In genomic region chr1:149390931-149391330, GRCh38 we compare ENCODE assay signal across 8 cellular contexts.
DNase-seq lines count a peak whose midpoint lies in the region; ATAC-seq, FAIRE-seq and TF ChIP-seq lines count a peak whose summit lies in the region.
"Not testable (repeated sequence)": the region's sequence is repeated elsewhere in the genome, so short reads cannot be mapped to it uniquely, and the experiment has no call there.

No MANE protein-coding gene starts in this region.

- not testable (repeated sequence) for H3K79me2 ChIP-seq in GM12878 (ENCODE audit: control insufficient read depth, insufficient read depth, low read length)

- no CpG with 5 or more reads among the region's 43 CpGs for WGBS in GM12878 (ENCODE audit: insufficient coverage, insufficient replicate concordance, low lambda C conversion rate, missing lambda C conversion rate)
- WGBS in esophagus muscularis mucosa: no CpG with 5 or more reads among the region's 43 CpGs
- WGBS in ovary, 3 donors: 0% methylated on average over 1 to 6 of the region's 43 CpGs; no CpG with 5 or more reads in 1 of the 3 donors

- BruUV-seq in GM12878 (replicated peaks; lab: Mats Ljungman, UMichigan): not testable (repeated sequence)

- H3K9ac ChIP-seq in BLaER1 treated with 17β-estradiol and CSF1 and Interleukin-3, amounts not matched to agents 10 nM and 100 nM: peak overlapping the region; percentile 73 to 80 (median 78); a peak in 21 of 22 replicates
- not testable (repeated sequence) for H3K9ac ChIP-seq in HUES6 (ENCODE audit: low read length); GM12878 (ENCODE audit: control insufficient read depth, insufficient read depth, low read length)

- not testable (repeated sequence) for H4K20me1 ChIP-seq in BLaER1 treated with 17β-estradiol and CSF1 and Interleukin-3, amounts not matched to agents 10 nM and 100 nM; GM12878 (ENCODE audit: control insufficient read depth, insufficient read depth)

- H2AFZ ChIP-seq in GM12878 (ENCODE audit: control insufficient read depth, low read depth, low read length): not testable (repeated sequence)

- FAIRE-seq in GM12878 (lab: Jason Lieb, UNC): not testable (repeated sequence)

- intact Hi-C loops in GM12878 (cut with micrococcal nuclease; ENCODE audit: unreplicated experiment); esophagus muscularis mucosa (cut with DNase I); left lung (cut with DNase I); ovary (cut with DNase I); tibial artery (cut with DNase I; ENCODE audit: low total_unique reads): not testable (repeated sequence)

- CTCF ChIA-PET in GM12878 (lab: Yijun Ruan, JAX): not testable (repeated sequence)

- not testable (repeated sequence) for TF ChIP-seq POLR2A in GM12878 (IDR thresholded peaks at IDR 0.05; ENCODE audit: low read depth, low read length); esophagus muscularis mucosa (IDR thresholded peaks at IDR 0.05; ENCODE audit: low read depth); ovary (IDR thresholded peaks at IDR 0.05)

- H3K4me1 ChIP-seq in BLaER1 treated with 17β-estradiol and CSF1 and Interleukin-3, amounts not matched to agents 10 nM and 100 nM; HUES6 (ENCODE audit: control insufficient read depth, insufficient read depth, low read length); SJSA1 (replicated peaks); GM12878 (ENCODE audit: control insufficient read depth, insufficient read depth, low read length); esophagus muscularis mucosa; left lung; ovary (ENCODE audit: insufficient read depth); tibial artery: not testable (repeated sequence)

- not testable (repeated sequence) for TF ChIP-seq CTCF in GM12878 (IDR thresholded peaks at IDR 0.05 in 2 of 3, conservative IDR thresholded peaks at IDR 0.05 in 1 of 3; ENCODE audit: control insufficient read depth in 2 of 3, extremely low read depth in 1 of 3, insufficient read depth in 1 of 3, low read depth in 3 of 3, low read length in 3 of 3); esophagus muscularis mucosa (IDR thresholded peaks at IDR 0.05); left lung (IDR thresholded peaks at IDR 0.05); ovary (IDR thresholded peaks at IDR 0.05); tibial artery (IDR thresholded peaks at IDR 0.05)

- POLR2A ChIA-PET in GM12878 (lab: Charles Lee): not testable (repeated sequence)

- not testable (repeated sequence) for H3K36me3 ChIP-seq in BLaER1 treated with 17β-estradiol and CSF1 and Interleukin-3, amounts not matched to agents 10 nM and 100 nM; HUES6 (ENCODE audit: control insufficient read depth, insufficient read depth, low read length); SJSA1; GM12878 (ENCODE audit: control insufficient read depth in 2 of 2, insufficient read depth in 2 of 2, low read length in 1 of 2); esophagus muscularis mucosa; left lung; ovary; tibial artery

- H3K27ac ChIP-seq in BLaER1 treated with 17β-estradiol and CSF1 and Interleukin-3, amounts not matched to agents 10 nM and 100 nM: peak overlapping the region in 10 of 11 experiments; percentile 58 to 79 (median 70); a peak in 19 of 22 replicates
- H3K27ac ChIP-seq in HUES6 (ENCODE audit: low read depth, low read length); SJSA1; GM12878 (ENCODE audit: control insufficient read depth, insufficient read depth): not testable (repeated sequence)
- peak overlapping the region; percentile 68 to 81 (median 76) for H3K27ac ChIP-seq in esophagus muscularis mucosa (replicated peaks in 1 of 4)
- peak overlapping the region; percentile 39 to 57 for H3K27ac ChIP-seq in left lung
- H3K27ac ChIP-seq in ovary: peak overlapping the region in 1 of 2 donors; percentile 38
- peak overlapping the region; percentile 59 to 79 for H3K27ac ChIP-seq in tibial artery

- ATAC-seq in GM12878: peak; percentile 66
- peak; percentile 52 for ATAC-seq in left lung

- not testable (repeated sequence) for TF ChIP-seq RAD21 in GM12878 (IDR thresholded peaks at IDR 0.05; ENCODE audit: insufficient read depth, low read depth, low read length)

- in situ Hi-C loops in GM12878 (cut with MboI): not testable (repeated sequence)

- peak overlapping the region; percentile 54 to 74 (median 63) for H3K4me3 ChIP-seq in BLaER1 treated with 17β-estradiol and CSF1 and Interleukin-3, amounts not matched to agents 10 nM and 100 nM
- H3K4me3 ChIP-seq in HUES6 (ENCODE audit: low read depth, low read length): peak overlapping the region; percentile 50
- peak overlapping the region; percentile 37 for H3K4me3 ChIP-seq in SJSA1
- H3K4me3 ChIP-seq in GM12878: peak overlapping the region; percentile 58; the same call in 1 of the 2 replicates
- H3K4me3 ChIP-seq in esophagus muscularis mucosa: peak overlapping the region; percentile 44 to 66 (median 56)
- H3K4me3 ChIP-seq in left lung: peak overlapping the region; percentile 21 to 37
- H3K4me3 ChIP-seq in ovary: peak overlapping the region; percentile 49
- peak overlapping the region; percentile 50 to 59 for H3K4me3 ChIP-seq in tibial artery

- not testable (repeated sequence) for DNase-seq in SJSA1 (ENCODE audit: low read depth in 1 of 2, low spot score in 2 of 2); GM12878 (ENCODE audit: low read depth, low spot score); esophagus muscularis mucosa (ENCODE audit: extremely low spot score); left lung; ovary; tibial artery

- not testable (repeated sequence) for TF ChIP-seq EP300 in GM12878 (IDR thresholded peaks at IDR 0.05; ENCODE audit: borderline replicate concordance in 1 of 2, control insufficient read depth in 1 of 2, low read depth in 2 of 2, low read length in 2 of 2); esophagus muscularis mucosa (IDR thresholded peaks at IDR 0.05); ovary (IDR thresholded peaks at IDR 0.05)

- SMC1A ChIA-PET in GM12878 (lab: Charles Lee; ENCODE audit: uncharacterized antibody, unreplicated experiment): not testable (repeated sequence)

- H3K9me3 ChIP-seq in BLaER1 treated with 17β-estradiol and CSF1 and Interleukin-3, amounts not matched to agents 10 nM and 100 nM (replicated peaks in 1 of 11); HUES6 (ENCODE audit: control insufficient read depth, insufficient read depth, low read depth, low read length); SJSA1 (replicated peaks); GM12878 (replicated peaks; ENCODE audit: control insufficient read depth, insufficient read depth, low read length); esophagus muscularis mucosa; left lung; ovary; tibial artery: not testable (repeated sequence)

- H3K4me2 ChIP-seq in BLaER1 treated with 17β-estradiol and CSF1 and Interleukin-3, amounts not matched to agents 10 nM and 100 nM; GM12878 (ENCODE audit: control insufficient read depth, insufficient read depth): not testable (repeated sequence)

- not testable (repeated sequence) for H3K27me3 ChIP-seq in BLaER1 treated with 17β-estradiol and CSF1 and Interleukin-3, amounts not matched to agents 10 nM and 100 nM; HUES6 (ENCODE audit: control insufficient read depth, insufficient read depth, low read length); SJSA1 (replicated peaks); GM12878 (replicated peaks in 1 of 2; ENCODE audit: control insufficient read depth in 2 of 2, insufficient read depth in 2 of 2, low read length in 1 of 2); esophagus muscularis mucosa; left lung; ovary; tibial artery

- RAD21 ChIA-PET in GM12878 (lab: Charles Lee; ENCODE audit: unreplicated experiment): not testable (repeated sequence)
